1 cellular context compared by ENCODE assay signal in the genomic region with DNA sequence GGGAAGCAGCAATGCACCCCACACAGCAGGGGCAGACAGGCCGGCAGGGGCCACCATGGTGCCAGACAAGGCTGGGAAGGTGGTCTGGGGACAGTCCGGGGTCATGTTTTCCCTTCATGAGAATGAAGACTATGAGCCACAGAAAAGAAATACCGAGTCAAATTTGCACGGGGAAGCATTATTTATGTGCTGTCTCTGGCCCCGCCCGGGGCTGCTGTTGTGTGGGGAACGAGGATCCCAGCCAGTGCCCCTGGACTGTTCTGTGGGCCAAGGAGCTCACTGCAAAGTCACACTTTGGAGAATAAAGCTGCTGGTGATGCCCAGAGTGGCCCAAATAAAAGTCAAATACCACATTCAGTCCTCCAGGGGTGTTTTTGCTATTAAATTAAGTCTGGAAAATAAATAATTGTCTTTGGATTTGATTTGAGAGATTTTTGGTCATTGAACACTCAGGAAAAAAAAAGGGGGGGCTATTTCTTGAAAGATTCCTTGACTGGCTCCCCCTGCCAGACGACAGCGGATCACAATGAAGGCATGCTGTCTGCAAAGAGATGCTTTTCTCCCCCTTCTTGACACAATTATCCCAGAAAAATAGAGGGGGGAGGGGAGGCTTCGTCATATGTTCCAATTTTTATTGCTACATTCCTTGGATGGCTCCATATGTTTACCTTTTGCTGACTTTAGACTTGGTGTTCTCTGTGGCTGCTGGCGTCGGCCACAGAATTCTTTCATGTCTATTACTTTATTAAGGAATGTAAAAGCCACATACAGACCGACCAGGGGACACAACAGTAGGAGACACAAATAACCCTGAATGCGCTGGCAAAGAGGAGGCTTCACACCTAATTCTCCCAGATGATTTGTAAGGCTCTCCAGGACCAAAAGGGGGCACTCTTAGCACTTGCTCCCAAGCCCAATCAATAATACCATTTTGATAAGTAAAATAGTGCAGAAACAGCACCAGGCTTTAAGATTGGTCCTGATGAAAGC.
TF ChIP-seq lines count a peak whose summit lies in the region.

No MANE protein-coding gene starts in this region.

TF ChIP-seq in H1, 55 proteins besides CTCF, POLR2A, EP300 and RAD21:
- TF ChIP-seq RBBP5 (IDR thresholded peaks at IDR 0.05; ENCODE audit: borderline replicate concordance, low read depth, low read length) (no peak), ZNF274 (IDR thresholded peaks at IDR 0.05; ENCODE audit: borderline replicate concordance, extremely low read depth, low read length) (no peak), TAF7 (optimal IDR thresholded peaks at IDR 0.05; ENCODE audit: borderline replicate concordance, low read depth, low read length) (no peak), SUZ12 (IDR thresholded peaks at IDR 0.05; ENCODE audit: low read length) (no peak), RFX5 (IDR thresholded peaks at IDR 0.05; ENCODE audit: borderline replicate concordance, low read depth, low read length) (no peak)
- TF ChIP-seq, protein P1, sequence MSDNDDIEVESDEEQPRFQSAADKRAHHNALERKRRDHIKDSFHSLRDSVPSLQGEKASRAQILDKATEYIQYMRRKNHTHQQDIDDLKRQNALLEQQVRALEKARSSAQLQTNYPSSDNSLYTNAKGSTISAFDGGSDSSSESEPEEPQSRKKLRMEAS (IDR thresholded peaks at IDR 0.05), result no peak
TF ChIP-seq in H1: peak in this region for 0.
